ENCODE assay signal across 8 cellular contexts in the genomic region with DNA sequence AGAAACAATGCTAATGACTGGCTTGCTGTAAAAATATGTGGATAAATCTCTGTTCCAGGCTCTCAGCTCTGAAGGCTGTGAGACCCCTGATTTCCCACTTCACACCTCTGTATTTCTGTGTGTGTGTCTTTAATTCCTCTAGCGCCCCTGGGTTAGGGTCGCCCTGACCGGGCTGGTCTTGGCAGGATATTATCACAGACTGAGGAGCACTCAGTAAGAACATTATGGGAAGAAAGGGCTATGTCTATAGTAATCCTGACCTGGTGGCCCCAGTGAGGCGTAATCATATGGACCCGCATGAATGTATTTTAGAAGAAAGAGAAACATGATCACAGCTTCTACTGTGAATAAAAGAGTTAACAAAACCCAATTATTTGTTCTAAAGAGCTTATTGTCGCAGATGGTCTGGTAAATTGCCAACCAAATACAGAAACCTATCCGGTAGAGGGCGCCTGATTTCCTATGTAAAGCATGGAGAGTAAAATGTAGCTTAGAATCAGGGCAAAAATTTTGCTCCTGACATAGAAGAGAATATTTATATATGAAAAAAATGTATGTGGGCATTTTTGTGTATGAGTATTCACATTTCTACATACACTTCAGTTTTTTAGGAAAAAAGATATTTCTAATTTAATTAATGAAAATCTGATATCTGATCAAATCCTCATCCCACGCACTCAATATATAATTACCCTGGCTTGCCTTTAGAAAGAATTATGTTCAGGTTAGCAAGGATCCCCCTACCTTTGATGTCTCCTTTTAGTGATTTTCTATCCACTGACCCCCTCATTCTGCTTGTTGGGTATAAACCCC. TPM values are rescaled to one million over a fixed set of nuclear protein-coding genes. Genes with fewer than 3 reads are reported as not detected.
DNase-seq lines count a peak whose midpoint lies in the region; ATAC-seq and TF ChIP-seq lines count a peak whose summit lies in the region.

No MANE protein-coding gene starts in this region.

- DNase-seq in AG09319 (ENCODE audit: extremely low read depth, low read depth) = peak; percentile 48
- DNase-seq in NCI-H446 treated with DMSO at 0.1 percent for 48 hours (lab: John Stamatoyannopoulos, UW) = peak; percentile 35
- peak; percentile 25 for DNase-seq in activated naive CD4-positive, alpha-beta T cell treated with Interleukin-2 at 50 U/mL for 16 hours
- DNase-seq in iPS DF 4.7 (ENCODE audit: extremely low read depth, low spot score) = peak; percentile 46
- peak; percentile 22 for DNase-seq in stimulated activated CD8-positive, alpha-beta memory T cell treated with anti-CD3 and anti-CD28 coated beads, Interleukin-12 subunit alpha, Interleukin-12 subunit beta, amount 100 ng/mL, for 1 hour (ENCODE audit: low read depth)
- DNase-seq in omental fat pad (ENCODE audit: low spot score) = no peak
- no peak for DNase-seq in activated CD4-positive, CD25-positive, alpha-beta regulatory T cell (lab: John Stamatoyannopoulos, UW)

- ATAC-seq in omental fat pad (ENCODE audit: low FRiP score) = no peak

- peak; percentile 68 for TF ChIP-seq CTCF in AG09319 (IDR thresholded peaks at IDR 0.05; ENCODE audit: low read depth, low read length)
- TF ChIP-seq CTCF in GM12872 (IDR thresholded peaks at IDR 0.05; ENCODE audit: insufficient read depth, low read depth, low read length) = peak; percentile 49
- TF ChIP-seq CTCF in omental fat pad (IDR thresholded peaks at IDR 0.05) = no peak

RNA-seq across cellular contexts. Expression of a gene that starts 5.8 kb away (rescaled TPM):
- not detected for total RNA-seq in omental fat pad

RNA-seq across cellular contexts. Expression of a gene that starts 25.5 kb away (rescaled TPM):
- not detected for total RNA-seq in omental fat pad

RNA-seq across cellular contexts. Expression of a gene that starts 47.7 kb away (rescaled TPM):
- total RNA-seq in omental fat pad = 1 to 10 TPM in 2 of 4 donors, not detected in 2; 1.7 to 1.8 TPM

RNA-seq across cellular contexts. Expression of a gene that starts 49.2 kb away (rescaled TPM):
- under 1 TPM in 1 of 4 donors, not detected in 3; 0.75 TPM for total RNA-seq in omental fat pad

Comparison
In these comparisons a context has a peak if more than half of its experiments do, and no peak if none do; other contexts are left out.
1. DNase-seq: peak in AG09319 (single experiment), NCI-H446 treated with DMSO at 0.1 percent for 48 hours (single experiment), activated naive CD4-positive, alpha-beta T cell treated with Interleukin-2 at 50 U/mL for 16 hours (single experiment), iPS DF 4.7 (single experiment) and stimulated activated CD8-positive, alpha-beta memory T cell treated with anti-CD3 and anti-CD28 coated beads, Interleukin-12 subunit alpha, Interleukin-12 subunit beta, amount 100 ng/mL, for 1 hour (single experiment); none in omental fat pad (single experiment) and activated CD4-positive, CD25-positive, alpha-beta regulatory T cell (0 of 4).
2. CTCF ChIP-seq: peak in AG09319 (single experiment) and GM12872 (single experiment); none in omental fat pad (0 of 3).